In genomic region chr12:123939716-123940626, GRCh38 we compare ENCODE assay signal across 18 cellular contexts.
"Had no signal": no experiment of that assay in that cellular context is flagged by ENCODE, and none has a peak within 500 bp of the region (broad histone marks: within the 10 kb centered on the region; RNA-seq: fewer than 3 reads in every experiment).

No MANE protein-coding gene starts in this region.

- H3K27me3 Mint-ChIP-seq: activated naive CD8-positive, alpha-beta T cell; natural killer cell treated with Interleukin-12 subunit alpha and Interleukin-12 subunit beta and Interleukin-15 and Interleukin-18, amount 100 ng/mL, for 72 hours had no signal

- H3K4me3 Mint-ChIP-seq: activated T-cell treated with anti-CD3 and anti-CD28 coated beads, Interleukin-2, amount 50 U/mL, for 4 hours; endodermal cell had no signal

- DNase-seq: activated CD4-positive, alpha-beta T cell treated with anti-CD3 and anti-CD28 coated beads, Interleukin-2, amount 50 U/mL, for 48 hours; activated effector memory CD4-positive, alpha-beta T cell treated with anti-CD3 and anti-CD28 coated beads, Interleukin-2, amount 50 U/mL, for 16 hours; activated T-cell treated with anti-CD3 and anti-CD28 coated beads, Interleukin-2, amount 50 U/mL, for 4 hours; brain microvascular endothelial cell; dermis blood vessel endothelial cell; endodermal cell; gastrocnemius medialis; heart left ventricle; mucosa of descending colon; nucleus accumbens; psoas muscle; sigmoid colon; stimulated activated CD4-positive, alpha-beta T cell treated with anti-CD3 and anti-CD28 coated beads, Interleukin-1b, Interleukin-23, amount 100 ng/mL, for 48 hours; thyroid gland had no signal

- H3K27ac ChIP-seq: brain microvascular endothelial cell, gastrocnemius medialis, psoas muscle, sigmoid colon, SK-N-MC, thyroid gland had no signal

- ATAC-seq: activated T-cell treated with anti-CD3 and anti-CD28 coated beads, Interleukin-2, amount 50 U/mL, for 4 hours; gastrocnemius medialis; heart left ventricle; left lobe of liver; mucosa of descending colon; natural killer cell treated with Interleukin-12 subunit alpha and Interleukin-12 subunit beta and Interleukin-15 and Interleukin-18, amount 100 ng/mL, for 72 hours; psoas muscle had no signal

- H3K27ac Mint-ChIP-seq: endodermal cell had no signal

- H3K9me3 Mint-ChIP-seq: activated T-cell treated with anti-CD3 and anti-CD28 coated beads, Interleukin-2, amount 50 U/mL, for 4 hours; natural killer cell treated with Interleukin-12 subunit alpha and Interleukin-12 subunit beta and Interleukin-15 and Interleukin-18, amount 100 ng/mL, for 72 hours had no signal

- H3K4me1 Mint-ChIP-seq: endodermal cell had no signal
